In genomic region chr1:206784471-206784903, GRCh38 we compare ENCODE assay signal across 8 cellular contexts. TPM values are rescaled to one million over a fixed set of nuclear protein-coding genes. Genes with fewer than 3 reads are reported as not detected.
DNase-seq lines count a peak whose midpoint lies in the region; ATAC-seq and TF ChIP-seq lines count a peak whose summit lies in the region.

No MANE protein-coding gene starts in this region.

- no peaks in the 10 kb centered on the region for H3K27me3 Mint-ChIP-seq in stimulated activated memory B cell treated with anti-CD40 and anti-IgM and Interleukin-4, amounts not matched to agents 10 μg/mL and 1 μg/mL and 100 μg/mL, for 72 hours
- H3K27me3 Mint-ChIP-seq in osteocyte (ENCODE audit: unreplicated experiment), result peaks cover 15% of the 10 kb centered on the region

- H3K9me3 Mint-ChIP-seq in activated naive CD4-positive, alpha-beta T cell treated with anti-CD3 and anti-CD28 coated beads, Interleukin-2, amount 50 U/mL, for 72 hours, result no peaks in the 10 kb centered on the region
- H3K9me3 Mint-ChIP-seq in stimulated activated memory B cell treated with anti-CD40 and anti-IgM and Interleukin-4, amounts not matched to agents 10 μg/mL and 1 μg/mL and 100 μg/mL, for 72 hours, result no peaks in the 10 kb centered on the region
- no peaks in the 10 kb centered on the region for H3K9me3 Mint-ChIP-seq in osteocyte (ENCODE audit: unreplicated experiment)

- H3K4me3 ChIP-seq in tibial artery, result no peak overlapping the region

- peak; percentile 66 for ATAC-seq in GM21529 (IDR thresholded peaks at IDR 0.05; ENCODE audit: unreplicated experiment)
- peak; percentile 88 to 89 for ATAC-seq in activated naive CD4-positive, alpha-beta T cell treated with anti-CD3 and anti-CD28 coated beads, Interleukin-2, amount 50 U/mL, for 72 hours
- peak; percentile 89 for ATAC-seq in stimulated activated memory B cell treated with anti-CD40 and anti-IgM and Interleukin-4, amounts not matched to agents 10 μg/mL and 1 μg/mL and 100 μg/mL, for 72 hours

- H3K27ac ChIP-seq in tibial artery, result no peak overlapping the region

- H3K9me3 ChIP-seq in tibial artery, result no peaks in the 10 kb centered on the region

- peaks cover 51% of the 10 kb centered on the region for H3K4me1 Mint-ChIP-seq in stimulated activated memory B cell treated with anti-CD40 and anti-IgM and Interleukin-4, amounts not matched to agents 10 μg/mL and 1 μg/mL and 100 μg/mL, for 72 hours
- H3K4me1 Mint-ChIP-seq in osteocyte (ENCODE audit: unreplicated experiment), result no peaks in the 10 kb centered on the region

- no peaks in the 10 kb centered on the region for H3K27me3 ChIP-seq in tibial artery

- H3K27ac Mint-ChIP-seq in activated naive CD4-positive, alpha-beta T cell treated with anti-CD3 and anti-CD28 coated beads, Interleukin-2, amount 50 U/mL, for 72 hours, result peak overlapping the region; percentile 58 to 69
- peak overlapping the region; percentile 73 for H3K27ac Mint-ChIP-seq in stimulated activated memory B cell treated with anti-CD40 and anti-IgM and Interleukin-4, amounts not matched to agents 10 μg/mL and 1 μg/mL and 100 μg/mL, for 72 hours
- H3K27ac Mint-ChIP-seq in osteocyte (ENCODE audit: unreplicated experiment), result no peak overlapping the region

- no peaks in the 10 kb centered on the region for H3K36me3 ChIP-seq in tibial artery

- peak overlapping the region; percentile 61 for H3K4me3 Mint-ChIP-seq in stimulated activated memory B cell treated with anti-CD40 and anti-IgM and Interleukin-4, amounts not matched to agents 10 μg/mL and 1 μg/mL and 100 μg/mL, for 72 hours
- H3K4me3 Mint-ChIP-seq in osteocyte (ENCODE audit: unreplicated experiment), result no peak overlapping the region

- no peaks in the 10 kb centered on the region for H3K4me1 ChIP-seq in tibial artery

- H3K36me3 Mint-ChIP-seq in activated naive CD4-positive, alpha-beta T cell treated with anti-CD3 and anti-CD28 coated beads, Interleukin-2, amount 50 U/mL, for 72 hours, result no peaks in the 10 kb centered on the region
- no peaks in the 10 kb centered on the region for H3K36me3 Mint-ChIP-seq in stimulated activated memory B cell treated with anti-CD40 and anti-IgM and Interleukin-4, amounts not matched to agents 10 μg/mL and 1 μg/mL and 100 μg/mL, for 72 hours
- no peaks in the 10 kb centered on the region for H3K36me3 Mint-ChIP-seq in osteocyte (ENCODE audit: unreplicated experiment)

- DNase-seq in NAMALWA (ENCODE audit: low spot score) (peak; percentile 35), osteocyte (ENCODE audit: extremely low spot score, unreplicated experiment) (no peak), MV-4-11 (lab: John Stamatoyannopoulos, UW) (no peak), HT-29 (ENCODE audit: low spot score) (no peak), tibial artery (no peak)
- DNase-seq in activated naive CD4-positive, alpha-beta T cell treated with anti-CD3 and anti-CD28 coated beads, Interleukin-2, amount 50 U/mL, for 72 hours (ENCODE audit: low spot score in 2 of 2), result peak; percentile 80 to 87

- TF ChIP-seq CTCF in osteocyte (IDR thresholded peaks at IDR 0.05), result no peak
- TF ChIP-seq CTCF in tibial artery (IDR thresholded peaks at IDR 0.05), result no peak

- intact Hi-C loops in tibial artery (cut with DNase I; ENCODE audit: low total_unique reads), result no loop called here

RNA-seq across cellular contexts. Expression of gene IL10, which starts 12.2 kb away (rescaled TPM):
- total RNA-seq in activated naive CD4-positive, alpha-beta T cell treated with anti-CD3 and anti-CD28 coated beads, Interleukin-2, amount 50 U/mL, for 72 hours, result under 1 TPM in 1 of 2 donors, not detected in 1; 0.29 TPM
- not detected in 2 replicates for total RNA-seq in osteocyte
- total RNA-seq in HT-29 (2014; rRNA removed; shearing (Covaris generic)), result not detected in 2 replicates

RNA-seq across cellular contexts. Expression of gene IL19, which starts 13.9 kb away (rescaled TPM):
- not detected for total RNA-seq in activated naive CD4-positive, alpha-beta T cell treated with anti-CD3 and anti-CD28 coated beads, Interleukin-2, amount 50 U/mL, for 72 hours
- not detected in 2 replicates for total RNA-seq in osteocyte
- not detected in 2 replicates for total RNA-seq in HT-29 (2014; rRNA removed; shearing (Covaris generic))

Comparison
In these comparisons a context has a peak if more than half of its experiments do, and no peak if none do; other contexts are left out.
1. DNase-seq: peak in NAMALWA (single experiment) and activated naive CD4-positive, alpha-beta T cell treated with anti-CD3 and anti-CD28 coated beads, Interleukin-2, amount 50 U/mL, for 72 hours (2 of 2); none in osteocyte (single experiment), MV-4-11 (single experiment), HT-29 (single experiment) and tibial artery (0 of 2).
2. Peak in every context shown above with its lines, with median percentiles within 50 percentile points of each other: ATAC-seq.